8 cellular contexts compared by ENCODE assay signal in genomic region chr4:57109530-57109846, GRCh38. TPM values are rescaled to one million over a fixed set of nuclear protein-coding genes. Genes with fewer than 3 reads are reported as not detected.
DNase-seq lines count a peak whose midpoint lies in the region; ATAC-seq, FAIRE-seq and TF ChIP-seq lines count a peak whose summit lies in the region.

No MANE protein-coding gene starts in this region.

- H3K36me3 Mint-ChIP-seq in activated B cell treated with CpG ODN at 0.5 μM for 24 hours (ENCODE audit: low read depth), result no peaks in the 10 kb centered on the region

- no peak overlapping the region for H3K27ac Mint-ChIP-seq in activated B cell treated with CpG ODN at 0.5 μM for 24 hours

- CTCF ChIA-PET in activated B cell treated with CpG ODN at 0.5 μM for 24 hours (lab: Charles Lee), result no interaction called here

- no peak for FAIRE-seq in GM12892 (lab: Jason Lieb, UNC)

- peaks cover 17% of the 10 kb centered on the region for H3K4me1 Mint-ChIP-seq in activated B cell treated with CpG ODN at 0.5 μM for 24 hours

- peak overlapping the region; percentile 41 for H3K4me3 Mint-ChIP-seq in activated B cell treated with CpG ODN at 0.5 μM for 24 hours

- peaks cover 7 to 58% (median 43%) of the 10 kb centered on the region in 12 donors for H3K4me1 ChIP-seq in heart left ventricle

- DNase-seq in GM20000 (ENCODE audit: low spot score) (peak; percentile 23), activated B cell treated with CpG ODN at 0.5 μM for 24 hours (no peak), heart left ventricle (peak in 1 of 5 donors; percentile 31), sciatic nerve (ENCODE audit: low spot score) (no peak), iPS-NIHi11 (ENCODE audit: low spot score) (no peak), GM12892 (ENCODE audit: insufficient read length) (no peak)

- peaks cover 0 to 16% (median 0%) of the 10 kb centered on the region in 9 donors for H3K36me3 ChIP-seq in heart left ventricle

- TF ChIP-seq POLR2A in heart left ventricle (IDR thresholded peaks at IDR 0.05) (no peak), GM12892 (IDR thresholded peaks at IDR 0.05; ENCODE audit: low read depth, low read length) (no peak)

- peaks cover 43% of the 10 kb centered on the region for H3K27me3 Mint-ChIP-seq in activated B cell treated with CpG ODN at 0.5 μM for 24 hours

- H3K27me3 ChIP-seq in heart left ventricle, result no peaks in the 10 kb centered on the region

- POLR2A ChIA-PET in activated B cell treated with CpG ODN at 0.5 μM for 24 hours (lab: Charles Lee), result no interaction called here

- no peaks in the 10 kb centered on the region for H3K9me3 Mint-ChIP-seq in activated B cell treated with CpG ODN at 0.5 μM for 24 hours

- ATAC-seq in activated B cell treated with CpG ODN at 0.5 μM for 24 hours (ENCODE audit: low read depth) (no peak), heart left ventricle (peak in 1 of 4 donors; percentile 1), sciatic nerve (peak; percentile 8), GM21360 (IDR thresholded peaks at IDR 0.05; ENCODE audit: unreplicated experiment) (no peak), GM21825 (IDR thresholded peaks at IDR 0.05; ENCODE audit: unreplicated experiment) (no peak)

- no peaks in the 10 kb centered on the region for H3K9me3 ChIP-seq in heart left ventricle

- H3K27ac ChIP-seq in heart left ventricle, result peak overlapping the region; percentile 94 to 99 (median 98)

- intact Hi-C loops in activated B cell treated with CpG ODN at 0.5 μM for 24 hours (cut with micrococcal nuclease) (no loop called here), heart left ventricle (cut with DNase I) (loop anchor here in 3 of 10 donors (5.0 kb wide), 2 partner anchors 37 to 67 kb away; no protein-coding TSS in a partner anchor), sciatic nerve (cut with DNase I) (no loop called here)

- 2 to 3% (median 2%) methylated on average over 16 to 27 of the region's 27 CpGs for WGBS in heart left ventricle, 4 donors

- H3K4me3 ChIP-seq in heart left ventricle, result peak overlapping the region; percentile 69 to 100 (median 94)

- no peak for TF ChIP-seq CTCF in GM20000 (IDR thresholded peaks at IDR 0.05; ENCODE audit: extremely low read depth, missing control alignments)
- no peak for TF ChIP-seq CTCF in activated B cell treated with CpG ODN at 0.5 μM for 24 hours (IDR thresholded peaks at IDR 0.05)
- no peak for TF ChIP-seq CTCF in heart left ventricle (IDR thresholded peaks at IDR 0.05)

RNA-seq across cellular contexts. Expression of gene IGFBP7, which starts 0.7 kb away (rescaled TPM):
- total RNA-seq in activated B cell treated with CpG ODN at 0.5 μM for 24 hours, result not detected in 2 replicates
- 1,000 to 10,000 TPM in 2 of 9 donors, 100 to 1,000 TPM in 7; 494 to 1,088 (median 585) TPM for total RNA-seq in heart left ventricle
- polyA plus RNA-seq in heart left ventricle, result 100 to 1,000 TPM; 458 to 857 TPM
- 482 TPM for total RNA-seq in sciatic nerve
- not detected for polyA plus RNA-seq in GM12892 (2012; ENCODE audit: missing spikeins)

Comparison
In these comparisons a context has a peak if more than half of its experiments do, and no peak if none do; other contexts are left out.
1. RNA of gene IGFBP7, which starts 0.7 kb away (total RNA-seq): 494 to 1,088 TPM in heart left ventricle and 482 TPM in sciatic nerve (single experiment); not detected in activated B cell treated with CpG ODN at 0.5 μM for 24 hours; every median in the first group is over 100 times any median in the second.